ENCODE assay signal across 11 cellular contexts in genomic region chr5:151270599-151270998, GRCh38. TPM values are rescaled to one million over a fixed set of nuclear protein-coding genes. Genes with fewer than 3 reads are reported as not detected.
DNase-seq lines count a peak whose midpoint lies in the region; ATAC-seq, FAIRE-seq and TF ChIP-seq lines count a peak whose summit lies in the region.
"Had no signal": no experiment of that assay in that cellular context is flagged by ENCODE, and none has a peak within 500 bp of the region (broad histone marks: within the 10 kb centered on the region; RNA-seq: fewer than 3 reads in every experiment).

No MANE protein-coding gene starts in this region.

- H3K4me2 ChIP-seq in astrocyte (ENCODE audit: low read length) = no peak overlapping the region

- H3K27ac ChIP-seq in astrocyte (ENCODE audit: low read depth, low read length) (no peak overlapping the region), heart left ventricle (no peak overlapping the region)

- H3K4me3 Mint-ChIP-seq in astrocyte (ENCODE audit: unreplicated experiment) = no peak overlapping the region
- no peak overlapping the region for H3K4me3 Mint-ChIP-seq in effector memory CD8-positive, alpha-beta T cell
- H3K4me3 Mint-ChIP-seq: CD8-positive, alpha-beta memory T cell had no signal

- intact Hi-C loops in heart left ventricle (cut with DNase I) = no loop called here

- peaks cover 7% of the 10 kb centered on the region for H3K36me3 Mint-ChIP-seq in astrocyte (ENCODE audit: low read depth, unreplicated experiment)
- peaks cover 6% of the 10 kb centered on the region for H3K36me3 Mint-ChIP-seq in effector memory CD8-positive, alpha-beta T cell (ENCODE audit: insufficient read depth)

- no peak overlapping the region for H3K27ac Mint-ChIP-seq in astrocyte (ENCODE audit: unreplicated experiment)
- H3K27ac Mint-ChIP-seq in effector memory CD8-positive, alpha-beta T cell = no peak overlapping the region
- H3K27ac Mint-ChIP-seq: CD8-positive, alpha-beta memory T cell had no signal

- no peaks in the 10 kb centered on the region for H3K4me1 ChIP-seq in astrocyte (ENCODE audit: insufficient read depth, low read length)
- peaks cover 0 to 14% (median 0%) of the 10 kb centered on the region in 12 donors for H3K4me1 ChIP-seq in heart left ventricle

- CTCF ChIA-PET in BJ (lab: Yijun Ruan, JAX) = no interaction called here

- TF ChIP-seq CTCF in BJ (IDR thresholded peaks at IDR 0.05; ENCODE audit: insufficient read depth, low read depth, low read length) (no peak), astrocyte (IDR thresholded peaks at IDR 0.05; ENCODE audit: insufficient read depth, low read depth, low read length) (no peak), heart left ventricle (IDR thresholded peaks at IDR 0.05) (no peak)

- H3K4me1 Mint-ChIP-seq in astrocyte (ENCODE audit: low read depth, unreplicated experiment) = no peaks in the 10 kb centered on the region
- no peaks in the 10 kb centered on the region for H3K4me1 Mint-ChIP-seq in effector memory CD8-positive, alpha-beta T cell (ENCODE audit: low read depth in 2 of 2)
- H3K4me1 Mint-ChIP-seq: CD8-positive, alpha-beta memory T cell had no signal

- no peak overlapping the region for H3K9ac ChIP-seq in astrocyte (ENCODE audit: low read length)

- no peaks in the 10 kb centered on the region for H3K27me3 Mint-ChIP-seq in astrocyte (ENCODE audit: low read depth, unreplicated experiment)
- no peaks in the 10 kb centered on the region for H3K27me3 Mint-ChIP-seq in effector memory CD8-positive, alpha-beta T cell

- H3K79me2 ChIP-seq in astrocyte (ENCODE audit: insufficient read depth, low read length) = no peaks in the 10 kb centered on the region

- H3K9me3 Mint-ChIP-seq in astrocyte (ENCODE audit: unreplicated experiment) = no peaks in the 10 kb centered on the region
- H3K9me3 Mint-ChIP-seq in effector memory CD8-positive, alpha-beta T cell = no peaks in the 10 kb centered on the region
- H3K9me3 Mint-ChIP-seq: CD8-positive, alpha-beta memory T cell had no signal

- TF ChIP-seq POLR2A in heart left ventricle (IDR thresholded peaks at IDR 0.05) = no peak

- H3K4me3 ChIP-seq in BJ (ENCODE audit: low read depth, low read length) = no peak overlapping the region
- no peak overlapping the region for H3K4me3 ChIP-seq in astrocyte (ENCODE audit: insufficient read depth, low read depth, low read length)
- no peak overlapping the region for H3K4me3 ChIP-seq in heart left ventricle

- H2AFZ ChIP-seq in astrocyte (ENCODE audit: low read depth, low read length) = no peak overlapping the region

- POLR2A ChIA-PET in BJ (lab: Charles Lee) = no interaction called here

- DNase-seq in BJ (ENCODE audit: low read depth) = peak; percentile 16
- DNase-seq in astrocyte (ENCODE audit: low read depth) = peak; percentile 25
- no peak for DNase-seq in effector memory CD8-positive, alpha-beta T cell
- no peak for DNase-seq in HK-2 (ENCODE audit: unreplicated experiment)
- DNase-seq in left lobe of liver (ENCODE audit: low spot score) = no peak
- DNase-seq in heart left ventricle = no peak
- DNase-seq: caudate nucleus; CD8-positive, alpha-beta memory T cell had no signal

- 78 to 98% (median 89%) methylated on average over 1 of the region's 1 CpG for WGBS in heart left ventricle, 4 donors

- H3K36me3 ChIP-seq in BJ (ENCODE audit: control insufficient read depth, insufficient read depth, low read length) (no peaks in the 10 kb centered on the region; the same call in 1 of the 2 replicates), astrocyte (ENCODE audit: insufficient read depth, low read length) (peaks cover 3% of the 10 kb centered on the region), heart left ventricle (peaks cover 0 to 53% (median 42%) of the 10 kb centered on the region in 9 donors)

- no peaks in the 10 kb centered on the region for H4K20me1 ChIP-seq in astrocyte (ENCODE audit: insufficient read depth, low read length)

- peak; percentile 13 for FAIRE-seq in astrocyte (lab: Jason Lieb, UNC)

- peak; percentile 91 for ATAC-seq in GM19043 (IDR thresholded peaks at IDR 0.05; ENCODE audit: low read depth, unreplicated experiment)
- peak; percentile 93 for ATAC-seq in HG02885 (IDR thresholded peaks at IDR 0.05; ENCODE audit: poor library complexity, unreplicated experiment)
- no peak for ATAC-seq in effector memory CD8-positive, alpha-beta T cell (replicated peaks)
- ATAC-seq in left lobe of liver = no peak
- no peak for ATAC-seq in heart left ventricle

- H3K27me3 ChIP-seq in BJ (ENCODE audit: control insufficient read depth, insufficient read depth, low read length) (no peaks in the 10 kb centered on the region), astrocyte (ENCODE audit: insufficient read depth, low read length) (no peaks in the 10 kb centered on the region), heart left ventricle (no peaks in the 10 kb centered on the region)

- H3K9me3 ChIP-seq in astrocyte (ENCODE audit: insufficient read depth, low read depth, low read length) (no peaks in the 10 kb centered on the region), heart left ventricle (no peaks in the 10 kb centered on the region)

RNA-seq across cellular contexts. Expression of gene GM2A, which starts 17.6 kb away (rescaled TPM):
- 11.5 and 12.7 TPM in 2 replicates for polyA plus RNA-seq in BJ (2011; rRNA removed)
- 9.5 and 12.8 TPM in 2 replicates for polyA minus RNA-seq in BJ (2011; rRNA and poly(A)+ RNA removed)
- 19.5 and 23.4 TPM in 2 replicates for total RNA-seq in astrocyte
- total RNA-seq in left lobe of liver = 13.2 TPM
- total RNA-seq in heart left ventricle = 10 to 100 TPM; 27.5 to 71.4 (median 40.1) TPM
- polyA plus RNA-seq in heart left ventricle = 10 to 100 TPM; 22.8 to 31.6 TPM

RNA-seq across cellular contexts. Expression of gene SLC36A3, which starts 33.0 kb away (rescaled TPM):
- not detected in 2 replicates for polyA plus RNA-seq in BJ (2011; rRNA removed)
- polyA minus RNA-seq in BJ (2011; rRNA and poly(A)+ RNA removed) = not detected in 2 replicates
- total RNA-seq in astrocyte = not detected in 2 replicates
- not detected for total RNA-seq in left lobe of liver
- total RNA-seq in heart left ventricle = not detected
- polyA plus RNA-seq in heart left ventricle = not detected
- total RNA-seq: CD8-positive, alpha-beta memory T cell; mononuclear cell had no signal
- polyA plus RNA-seq: CD8-positive, alpha-beta memory T cell had no signal

RNA-seq across cellular contexts. Expression of gene CCDC69, which starts 46.7 kb away (rescaled TPM):
- polyA plus RNA-seq in BJ (2011; rRNA removed) (0.93 and 1.0 TPM in 2 replicates), heart left ventricle (100 to 1,000 TPM in 1 of 2 donors, 10 to 100 TPM in 1; 92.9 to 245 TPM)
- 0.41 and 0.62 TPM in 2 replicates for polyA minus RNA-seq in BJ (2011; rRNA and poly(A)+ RNA removed)
- total RNA-seq in astrocyte (2.0 and 4.1 TPM in 2 replicates), left lobe of liver (29.2 TPM), heart left ventricle (100 to 1,000 TPM in 7 of 9 donors, 10 to 100 TPM in 2; 82.5 to 207 (median 119) TPM)

Comparison
In these comparisons a context has a peak if more than half of its experiments do, and no peak if none do; other contexts are left out.
1. DNase-seq: peak in BJ (single experiment) and astrocyte (single experiment); none in effector memory CD8-positive, alpha-beta T cell (0 of 3), HK-2 (single experiment), left lobe of liver (single experiment) and heart left ventricle (0 of 5).
2. ATAC-seq: peak in GM19043 (single experiment) and HG02885 (single experiment); none in effector memory CD8-positive, alpha-beta T cell (single experiment), left lobe of liver (single experiment) and heart left ventricle (0 of 4).